Comparison of ENCODE assay signal across 9 cellular contexts in genomic region chr2:218274586-218274985, GRCh38. TPM values are rescaled to one million over a fixed set of nuclear protein-coding genes. Genes with fewer than 3 reads are reported as not detected.
DNase-seq lines count a peak whose midpoint lies in the region; ATAC-seq and TF ChIP-seq lines count a peak whose summit lies in the region.
"Had no signal": no experiment of that assay in that cellular context is flagged by ENCODE, and none has a peak within 500 bp of the region (broad histone marks: within the 10 kb centered on the region; RNA-seq: fewer than 3 reads in every experiment).

No MANE protein-coding gene starts in this region.

- H3K27me3 ChIP-seq in left ventricle myocardium inferior (ENCODE audit: low read depth) (no peaks in the 10 kb centered on the region), right cardiac atrium (ENCODE audit: control insufficient read depth, insufficient read depth) (no peaks in the 10 kb centered on the region), mucosa of rectum (ENCODE audit: control insufficient read depth in 2 of 2, insufficient read depth in 2 of 2, low read length in 2 of 2) (no peaks in the 10 kb centered on the region), vagina (no peaks in the 10 kb centered on the region), mesendoderm (ENCODE audit: insufficient read depth, low read length, poor library complexity) (no peaks in the 10 kb centered on the region)

- H4K5ac ChIP-seq in mesendoderm (ENCODE audit: low read length): no peak overlapping the region

- intact Hi-C loops in left ventricle myocardium inferior (cut with micrococcal nuclease) (no loop called here), right cardiac atrium (cut with DNase I) (no loop called here), vagina (cut with DNase I) (loop anchor here (5.0 kb wide), 1 partner anchor 57 kb away; the partner anchor contains the start of gene ARPC2)

- H2AK5ac ChIP-seq in mesendoderm (ENCODE audit: low read length): no peak overlapping the region

- H2BK120ac ChIP-seq in mesendoderm (ENCODE audit: low read depth, low read length): no peak overlapping the region

- TF ChIP-seq CTCF in left ventricle myocardium inferior (IDR thresholded peaks at IDR 0.05; ENCODE audit: borderline replicate concordance) (no peak), vagina (IDR thresholded peaks at IDR 0.05) (no peak)

- H3K9me3 ChIP-seq in left ventricle myocardium inferior (replicated peaks) (no peaks in the 10 kb centered on the region), right cardiac atrium (ENCODE audit: control insufficient read depth, low read length) (no peaks in the 10 kb centered on the region), mucosa of rectum (ENCODE audit: control insufficient read depth in 2 of 2, low read length in 2 of 2) (no peaks in the 10 kb centered on the region), vagina (no peaks in the 10 kb centered on the region)

- TF ChIP-seq POLR2A in vagina (IDR thresholded peaks at IDR 0.05): no peak

- no peak overlapping the region for H4K8ac ChIP-seq in mesendoderm (ENCODE audit: low read depth, low read length)

- peak overlapping the region; percentile 6 to 50 for H3K9ac ChIP-seq in mucosa of rectum (ENCODE audit: low read depth in 1 of 2, low read length in 2 of 2)
- H3K9ac ChIP-seq in mesendoderm (ENCODE audit: low read length): no peak overlapping the region

- no peak overlapping the region for H3K4ac ChIP-seq in mesendoderm (ENCODE audit: low read depth, low read length)

- no peak overlapping the region for H3K4me2 ChIP-seq in mesendoderm (ENCODE audit: low read length)

- H3K4me3 ChIP-seq in left ventricle myocardium inferior: no peak overlapping the region
- H3K4me3 ChIP-seq in right cardiac atrium (ENCODE audit: low read length): no peak overlapping the region
- peak overlapping the region in 1 of 2 donors; percentile 20 for H3K4me3 ChIP-seq in mucosa of rectum (ENCODE audit: low read length in 2 of 2)
- H3K4me3 ChIP-seq in vagina: no peak overlapping the region
- no peak overlapping the region for H3K4me3 ChIP-seq in mesendoderm (ENCODE audit: low read length)

- ATAC-seq in right cardiac atrium: no peak

- no peak overlapping the region for H3K56ac ChIP-seq in mesendoderm (ENCODE audit: low read length)

- no peak overlapping the region for H3K18ac ChIP-seq in mesendoderm (ENCODE audit: low read length)

- H2BK5ac ChIP-seq in mesendoderm (ENCODE audit: low read length): no peak overlapping the region

- H3K23ac ChIP-seq in mesendoderm (ENCODE audit: low read length): no peak overlapping the region

- H3K36me3 ChIP-seq in left ventricle myocardium inferior (peaks cover 65% of the 10 kb centered on the region), mucosa of rectum (ENCODE audit: control insufficient read depth in 2 of 2, insufficient read depth in 2 of 2, low read length in 2 of 2) (peaks cover 56 to 60% of the 10 kb centered on the region in 2 donors), vagina (peaks cover 0 to 65% of the 10 kb centered on the region in 2 donors), mesendoderm (ENCODE audit: control insufficient read depth, insufficient read depth, low read length) (peaks cover 12% of the 10 kb centered on the region)

- H3K27ac ChIP-seq in left ventricle myocardium inferior (replicated peaks): peak overlapping the region; percentile 88
- H3K27ac ChIP-seq in right cardiac atrium (ENCODE audit: low read length): no peak overlapping the region
- H3K27ac ChIP-seq in mucosa of rectum (ENCODE audit: low read depth in 2 of 2, low read length in 2 of 2): peak overlapping the region; percentile 89 to 92
- peak overlapping the region; percentile 94 for H3K27ac ChIP-seq in vagina
- H3K27ac ChIP-seq in mesendoderm (ENCODE audit: low read depth, low read length): no peak overlapping the region

- DNase-seq in left ventricle myocardium inferior: no peak
- DNase-seq in right cardiac atrium: no peak
- DNase-seq in vagina (ENCODE audit: extremely low spot score in 2 of 2): no peak
- DNase-seq in T-helper 1 cell: no peak
- DNase-seq in mesendoderm: no peak
- DNase-seq: amygdala, endodermal cell, NCI-H1417 treated with DMSO at 0.1 percent for 48 hours had no signal

- peaks cover 2% of the 10 kb centered on the region for H3K79me2 ChIP-seq in mesendoderm (ENCODE audit: control insufficient read depth, insufficient read depth, low read length)

- H2BK15ac ChIP-seq in mesendoderm (replicated peaks; ENCODE audit: low read depth): no peak overlapping the region

- 60% methylated on average over 4 of the region's 4 CpGs for whole genome bisulfite sequencing in right cardiac atrium
- no CpG with 5 or more reads among the region's 4 CpGs for WGBS in mesendoderm (ENCODE audit: extremely low coverage, insufficient coverage, low lambda C conversion rate)

- H3K79me1 ChIP-seq in mesendoderm (ENCODE audit: low read length): peaks cover 2% of the 10 kb centered on the region

- peaks cover 72% of the 10 kb centered on the region for H3K4me1 ChIP-seq in left ventricle myocardium inferior
- peaks cover 3% of the 10 kb centered on the region for H3K4me1 ChIP-seq in right cardiac atrium (ENCODE audit: control insufficient read depth, insufficient read depth, low read length)
- H3K4me1 ChIP-seq in mucosa of rectum (ENCODE audit: control insufficient read depth in 2 of 2, insufficient read depth in 2 of 2, low read length in 2 of 2): peaks cover 45 to 48% of the 10 kb centered on the region in 2 donors
- H3K4me1 ChIP-seq in vagina: peaks cover 57% of the 10 kb centered on the region
- H3K4me1 ChIP-seq in mesendoderm (ENCODE audit: control insufficient read depth, low read depth, low read length): no peaks in the 10 kb centered on the region

RNA-seq across cellular contexts. Expression of gene PNKD, which starts 4.3 kb away (rescaled TPM):
- total RNA-seq in left ventricle myocardium inferior (75.4 TPM), right cardiac atrium (10 to 100 TPM; 69.3 to 96.5 (median 80.5) TPM), vagina (28.7 TPM)
- 157 TPM for polyA plus RNA-seq in right cardiac atrium
- polyA plus RNA-seq in mesendoderm (2013, experiment 1 of 2): 36.7 TPM
- 36.3 TPM for polyA plus RNA-seq in mesendoderm (2013, experiment 2 of 2)

RNA-seq across cellular contexts. Expression of gene AAMP, which starts 4.6 kb away (rescaled TPM):
- 50.5 TPM for total RNA-seq in left ventricle myocardium inferior
- total RNA-seq in right cardiac atrium: 10 to 100 TPM; 44.3 to 53.9 (median 49.9) TPM
- 56.6 TPM for polyA plus RNA-seq in right cardiac atrium
- 106 TPM for total RNA-seq in vagina
- 63.9 TPM for polyA plus RNA-seq in mesendoderm (2013, experiment 1 of 2)
- 62.4 TPM for polyA plus RNA-seq in mesendoderm (2013, experiment 2 of 2)

RNA-seq across cellular contexts. Expression of gene GPBAR1, which starts 13.8 kb away (rescaled TPM):
- 1.5 TPM for total RNA-seq in left ventricle myocardium inferior
- 1 to 10 TPM; 5.2 to 8.6 (median 5.9) TPM for total RNA-seq in right cardiac atrium
- 3.5 TPM for polyA plus RNA-seq in right cardiac atrium
- total RNA-seq in vagina: 8.1 TPM
- polyA plus RNA-seq in mesendoderm (2013, experiment 1 of 2): 0.10 TPM
- 0.13 TPM for polyA plus RNA-seq in mesendoderm (2013, experiment 2 of 2)

RNA-seq across cellular contexts. Expression of gene TMBIM1, which starts 17.7 kb away (rescaled TPM):
- total RNA-seq in left ventricle myocardium inferior (111 TPM), right cardiac atrium (100 to 1,000 TPM in 3 of 4 donors, 10 to 100 TPM in 1; 95.2 to 158 (median 118) TPM), vagina (232 TPM)
- polyA plus RNA-seq in right cardiac atrium: 64.3 TPM
- polyA plus RNA-seq in mesendoderm (2013, experiment 1 of 2): 20.7 TPM
- 17.9 TPM for polyA plus RNA-seq in mesendoderm (2013, experiment 2 of 2)

RNA-seq across cellular contexts. Expression of gene ARPC2, which starts 57.6 kb away (rescaled TPM):
- total RNA-seq in left ventricle myocardium inferior (135 TPM), right cardiac atrium (100 to 1,000 TPM; 131 to 161 (median 140) TPM), vagina (284 TPM)
- 110 TPM for polyA plus RNA-seq in right cardiac atrium
- polyA plus RNA-seq in mesendoderm (2013, experiment 1 of 2): 300 TPM
- 300 TPM for polyA plus RNA-seq in mesendoderm (2013, experiment 2 of 2)

Comparison
In these comparisons a context has a peak if more than half of its experiments do, and no peak if none do; other contexts are left out.
1. H3K27ac ChIP-seq: peak in left ventricle myocardium inferior (single experiment), mucosa of rectum (2 of 2) and vagina (single experiment); none in right cardiac atrium (single experiment) and mesendoderm (single experiment).